In genomic region chrX:150548251-150548650, GRCh38 we compare ENCODE assay signal across 8 cellular contexts. TPM values are rescaled to one million over a fixed set of nuclear protein-coding genes. Genes with fewer than 3 reads are reported as not detected.
DNase-seq lines count a peak whose midpoint lies in the region; ATAC-seq, FAIRE-seq and TF ChIP-seq lines count a peak whose summit lies in the region.
"Had no signal": no experiment of that assay in that cellular context is flagged by ENCODE, and none has a peak within 500 bp of the region (broad histone marks: within the 10 kb centered on the region; RNA-seq: fewer than 3 reads in every experiment).

No MANE protein-coding gene starts in this region.

- in situ Hi-C loops in HepG2 (cut with HindIII; ENCODE audit: extremely low pct_ligation_motif_present, low pct_unique_long_range_greater_than_20kb): loop anchor here (10.0 kb wide), 1 partner anchor 137 kb away; no protein-coding TSS in a partner anchor

- peak overlapping the region; percentile 90 for H3K4me2 ChIP-seq in HepG2 (ENCODE audit: low read depth, low read length)

- H3K27ac ChIP-seq in HepG2 (ENCODE audit: extremely low read length, insufficient read depth, low read length): peak overlapping the region; percentile 48

- H4K20me1 ChIP-seq in HepG2 (ENCODE audit: insufficient read depth, low read length): no peaks in the 10 kb centered on the region

- FAIRE-seq in HepG2 (lab: Jason Lieb, UNC): no peak
- FAIRE-seq: bronchial epithelial cell had no signal

- no TSS peak for BruUV-seq in HepG2 (replicated peaks; lab: Mats Ljungman, UMichigan)

- peak overlapping the region; percentile 23 to 72 (median 37); a peak in 4 of 6 replicates for H3K4me3 ChIP-seq in HepG2 (replicated peaks in 1 of 3; ENCODE audit: insufficient read depth in 1 of 3, low read depth in 2 of 3, low read length in 3 of 3)

- H3K27me3 Mint-ChIP-seq in IgD-negative memory B cell: peaks cover 6% of the 10 kb centered on the region
- H3K27me3 Mint-ChIP-seq in activated naive CD8-positive, alpha-beta T cell treated with anti-CD3 and anti-CD28 coated beads for 36 hours: no peaks in the 10 kb centered on the region
- H3K27me3 Mint-ChIP-seq in stimulated activated naive CD8-positive, alpha-beta T cell treated with anti-CD3 and anti-CD28 coated beads, Interleukin-15, amount 100 ng/mL, for 72 hours: no peaks in the 10 kb centered on the region

- H3K36me3 ChIP-seq in HepG2 (replicated peaks in 1 of 2; ENCODE audit: control insufficient read depth in 1 of 2, insufficient read depth in 2 of 2, low read length in 2 of 2): no peaks in the 10 kb centered on the region

- no peak for TF ChIP-seq POLR2A in HepG2 (IDR thresholded peaks at IDR 0.05; ENCODE audit: insufficient read depth in 1 of 2, low read depth in 2 of 2, low read length in 2 of 2)

- intact Hi-C loops in HepG2 (cut with micrococcal nuclease; ENCODE audit: unreplicated experiment): loop anchor here (10.0 kb wide), 1 partner anchor 167 kb away; no protein-coding TSS in a partner anchor

- POLR2A ChIA-PET in HepG2 (lab: Yijun Ruan, JAX): interaction anchor here (0.7 to 5.4 kb wide), 2 partner anchors 21 to 99 kb away, joined by 3 to 63 read pairs; partner anchors contain the start of gene MTM1

- TF ChIP-seq CTCF in HepG2 (CRISPR knock-in tag; IDR thresholded peaks at IDR 0.05): no peak

- TF ChIP-seq EP300 in HepG2 (IDR thresholded peaks at IDR 0.05; ENCODE audit: low read depth in 2 of 2, low read length in 2 of 2) (no peak), HepG2 (CRISPR knock-in tag; IDR thresholded peaks at IDR 0.05; ENCODE audit: borderline replicate concordance) (no peak)

- peaks cover 71% of the 10 kb centered on the region for H3K4me1 ChIP-seq in HepG2 (ENCODE audit: insufficient read depth, low read length)

- peaks cover 5 to 19% (median 17%) of the 10 kb centered on the region in 3 donors for H3K4me1 Mint-ChIP-seq in IgD-negative memory B cell
- peaks cover 23% of the 10 kb centered on the region for H3K4me1 Mint-ChIP-seq in activated naive CD8-positive, alpha-beta T cell treated with anti-CD3 and anti-CD28 coated beads for 36 hours
- peaks cover 34% of the 10 kb centered on the region for H3K4me1 Mint-ChIP-seq in stimulated activated naive CD8-positive, alpha-beta T cell treated with anti-CD3 and anti-CD28 coated beads, Interleukin-15, amount 100 ng/mL, for 72 hours

- H3K79me2 ChIP-seq in HepG2 (ENCODE audit: insufficient read depth, low read length): no peaks in the 10 kb centered on the region

- peak overlapping the region in 1 of 3 donors; percentile 26 for H3K27ac Mint-ChIP-seq in IgD-negative memory B cell
- H3K27ac Mint-ChIP-seq in activated naive CD8-positive, alpha-beta T cell treated with anti-CD3 and anti-CD28 coated beads for 36 hours: no peak overlapping the region
- H3K27ac Mint-ChIP-seq in stimulated activated naive CD8-positive, alpha-beta T cell treated with anti-CD3 and anti-CD28 coated beads, Interleukin-15, amount 100 ng/mL, for 72 hours: peak overlapping the region in 1 of 2 donors; percentile 72

- TF ChIP-seq RAD21 in HepG2 (CRISPR knock-in tag; IDR thresholded peaks at IDR 0.05): no peak

- H2AFZ ChIP-seq in HepG2 (ENCODE audit: low read length): peak overlapping the region; percentile 54

- no peaks in the 10 kb centered on the region for H3K27me3 ChIP-seq in HepG2 (ENCODE audit: control insufficient read depth in 1 of 2, insufficient read depth in 2 of 2, low read length in 2 of 2)

- H3K9me3 ChIP-seq in HepG2 (ENCODE audit: low read length): no peaks in the 10 kb centered on the region

- H3K4me3 Mint-ChIP-seq in IgD-negative memory B cell: peak overlapping the region in 3 of 4 donors; percentile 73 to 96 (median 77)
- peak overlapping the region; percentile 48 for H3K4me3 Mint-ChIP-seq in activated naive CD8-positive, alpha-beta T cell treated with anti-CD3 and anti-CD28 coated beads for 36 hours
- H3K4me3 Mint-ChIP-seq in stimulated activated naive CD8-positive, alpha-beta T cell treated with anti-CD3 and anti-CD28 coated beads, Interleukin-15, amount 100 ng/mL, for 72 hours: peak overlapping the region; percentile 83 to 84

- CTCF ChIA-PET in HepG2 (lab: Yijun Ruan, JAX; ENCODE audit: low intra/inter-chr PET ratio, low total read pairs): no interaction called here

- WGBS in HepG2 (ENCODE audit: low lambda C conversion rate): 0% methylated on average over 2 of the region's 4 CpGs

- peak overlapping the region; percentile 59 for H3K9ac ChIP-seq in HepG2 (ENCODE audit: insufficient read depth, low read depth, low read length)

- DNase-seq in activated naive CD8-positive, alpha-beta T cell treated with anti-CD3 and anti-CD28 coated beads for 36 hours: no peak
- DNase-seq in HepG2 (ENCODE audit: low spot score) (no peak), NK-92 (lab: John Stamatoyannopoulos, UW; ENCODE audit: unreplicated experiment) (no peak)
- no peak for DNase-seq in stimulated activated naive CD8-positive, alpha-beta T cell treated with anti-CD3 and anti-CD28 coated beads, Interleukin-15, amount 100 ng/mL, for 72 hours
- no peak for DNase-seq in central memory CD4-positive, alpha-beta T cell

- no peaks in the 10 kb centered on the region for H3K36me3 Mint-ChIP-seq in IgD-negative memory B cell
- no peaks in the 10 kb centered on the region for H3K36me3 Mint-ChIP-seq in activated naive CD8-positive, alpha-beta T cell treated with anti-CD3 and anti-CD28 coated beads for 36 hours

- ATAC-seq in HepG2: no peak
- ATAC-seq in stimulated activated naive CD8-positive, alpha-beta T cell treated with anti-CD3 and anti-CD28 coated beads, Interleukin-15, amount 100 ng/mL, for 72 hours: no peak
- ATAC-seq in HG03095 (IDR thresholded peaks at IDR 0.05; ENCODE audit: unreplicated experiment): no peak

- H3K9me3 Mint-ChIP-seq in IgD-negative memory B cell: peaks cover 0 to 2% (median 0%) of the 10 kb centered on the region in 3 donors
- no peaks in the 10 kb centered on the region for H3K9me3 Mint-ChIP-seq in activated naive CD8-positive, alpha-beta T cell treated with anti-CD3 and anti-CD28 coated beads for 36 hours
- no peaks in the 10 kb centered on the region for H3K9me3 Mint-ChIP-seq in stimulated activated naive CD8-positive, alpha-beta T cell treated with anti-CD3 and anti-CD28 coated beads, Interleukin-15, amount 100 ng/mL, for 72 hours

TF ChIP-seq in HepG2, 621 proteins besides CTCF, POLR2A, EP300 and RAD21 (continues in another document):
- no peak for TF ChIP-seq HNRNPLL (IDR thresholded peaks at IDR 0.05; ENCODE audit: low read depth, low read length, poor library complexity, severe bottlenecking)
- no peak for TF ChIP-seq RBM22 (optimal IDR thresholded peaks at IDR 0.05; ENCODE audit: low read length)
- no peak for TF ChIP-seq ZNF160 (CRISPR knock-in tag; IDR thresholded peaks at IDR 0.05)
- no peak for TF ChIP-seq POGZ (CRISPR knock-in tag; IDR thresholded peaks at IDR 0.05)
- no peak for TF ChIP-seq CEBPZ (IDR thresholded peaks at IDR 0.05; ENCODE audit: low read length)
- no peak for TF ChIP-seq FLYWCH1 (CRISPR knock-in tag; IDR thresholded peaks at IDR 0.05)

RNA-seq across cellular contexts. Expression of gene MTM1, which starts 20.2 kb away (rescaled TPM):
- polyA plus RNA-seq in IgD-negative memory B cell (15.0 TPM), HepG2 (2011; rRNA removed) (8.7 and 12.0 TPM in 2 replicates)
- total RNA-seq in activated naive CD8-positive, alpha-beta T cell treated with anti-CD3 and anti-CD28 coated beads for 36 hours: 10 to 100 TPM; 11.6 to 12.8 TPM
- 15.2 and 27.2 TPM in 2 replicates for total RNA-seq in HepG2 (2016; rRNA removed; fragmentation: Illumina TruSeq; extraction: Trizol)
- 15.6 and 17.4 TPM in 2 replicates for total RNA-seq in HepG2 (2016; cell fraction: cytosol; rRNA removed; fragmentation: Illumina TruSeq; extraction: Trizol; ENCODE audit: low read depth)
- total RNA-seq in HepG2 (2016; cell fraction: insoluble cytoplasmic fraction; rRNA removed; fragmentation: Illumina TruSeq; extraction: Trizol): 16.4 and 29.7 TPM in 2 replicates
- 9.7 and 11.4 TPM in 2 replicates for total RNA-seq in HepG2 (2016; cell fraction: membrane; rRNA removed; fragmentation: Illumina TruSeq; extraction: Trizol)
- total RNA-seq in HepG2 (2016; cell fraction: nucleus; rRNA removed; fragmentation: Illumina TruSeq; extraction: Trizol): 15.2 and 19.0 TPM in 2 replicates
- 4.5 and 5.6 TPM in 2 replicates for polyA plus RNA-seq in HepG2 (2011; cell fraction: cytosol; rRNA removed)
- polyA plus RNA-seq in HepG2 (2011; cell fraction: nucleus; rRNA removed): 3.9 and 5.2 TPM in 2 replicates
- polyA plus RNA-seq in HepG2 (2012): 10.3 and 16.8 TPM in 2 replicates
- polyA plus RNA-seq in HepG2 (2016; cell fraction: cytosol; fragmentation: Illumina TruSeq; extraction: Trizol; ENCODE audit: low read depth): 0.55 and 0.63 TPM in 2 replicates
- polyA plus RNA-seq in HepG2 (2016; cell fraction: insoluble cytoplasmic fraction; fragmentation: Illumina TruSeq; extraction: Trizol; ENCODE audit: low read depth): 21.9 and 26.9 TPM in 2 replicates
- polyA plus RNA-seq in HepG2 (2016; cell fraction: membrane; fragmentation: Illumina TruSeq; extraction: Trizol; ENCODE audit: low read depth): 1.6 and 2.2 TPM in 2 replicates
- polyA plus RNA-seq in HepG2 (2016; cell fraction: nucleus; fragmentation: Illumina TruSeq; extraction: Trizol; ENCODE audit: insufficient read depth, low read depth): 13.2 and 14.3 TPM in 2 replicates
- 2.7 and 7.2 TPM in 2 replicates for polyA minus RNA-seq in HepG2 (2011; rRNA and poly(A)+ RNA removed; ENCODE audit: low replicate concordance)
- polyA minus RNA-seq in HepG2 (2011; cell fraction: cytosol; rRNA and poly(A)+ RNA removed): 6.0 and 7.1 TPM in 2 replicates
- polyA minus RNA-seq in HepG2 (2011; cell fraction: nucleus; rRNA and poly(A)+ RNA removed): 40.0 and 50.3 TPM in 2 replicates
